Comparison of ENCODE assay signal across 10 cellular contexts in the genomic region with DNA sequence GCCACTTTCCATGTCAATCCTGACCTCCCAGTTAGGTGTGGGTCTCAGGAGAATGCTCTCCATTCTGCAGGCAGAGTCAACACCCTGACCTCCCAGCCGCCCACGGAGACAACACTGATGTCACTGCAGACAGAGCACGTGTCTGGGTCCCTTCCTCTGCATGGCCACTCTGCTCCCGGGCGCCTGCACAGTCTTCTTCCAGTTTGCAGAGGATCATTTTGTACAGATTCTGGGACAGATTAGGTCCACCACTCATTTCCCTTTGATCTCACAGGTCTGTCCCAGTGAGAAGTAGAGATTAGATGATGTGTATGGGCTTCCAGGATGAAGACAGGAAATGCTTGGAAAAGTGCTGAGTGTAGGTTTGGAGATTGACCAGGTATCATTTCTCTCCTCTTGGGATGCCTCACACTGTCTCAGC. TPM values are rescaled to one million over a fixed set of nuclear protein-coding genes. Genes with fewer than 3 reads are reported as not detected.
DNase-seq lines count a peak whose midpoint lies in the region; ATAC-seq, FAIRE-seq and TF ChIP-seq lines count a peak whose summit lies in the region.
"Had no signal": no experiment of that assay in that cellular context is flagged by ENCODE, and none has a peak within 500 bp of the region (broad histone marks: within the 10 kb centered on the region; RNA-seq: fewer than 3 reads in every experiment).

No MANE protein-coding gene starts in this region.

- TF ChIP-seq CTCF in bronchial epithelial cell (IDR thresholded peaks at IDR 0.05; ENCODE audit: insufficient read depth, low read length, severe bottlenecking) = no peak
- TF ChIP-seq CTCF in HepG2 (CRISPR knock-in tag; IDR thresholded peaks at IDR 0.05) = no peak
- TF ChIP-seq CTCF in testis (IDR thresholded peaks at IDR 0.05) = no peak

- CTCF ChIA-PET in HepG2 (lab: Yijun Ruan, JAX; ENCODE audit: low intra/inter-chr PET ratio, low total read pairs) = no interaction called here

- TF ChIP-seq EP300 in HepG2 (IDR thresholded peaks at IDR 0.05; ENCODE audit: low read depth in 2 of 2, low read length in 2 of 2) (peak in 1 of 2 experiments; percentile 57; a peak in 1 of 4 replicates), HepG2 (CRISPR knock-in tag; IDR thresholded peaks at IDR 0.05; ENCODE audit: borderline replicate concordance) (peak; percentile 58; the same call in 1 of the 2 replicates)

- peak overlapping the region; percentile 82 for H3K9ac ChIP-seq in HepG2 (ENCODE audit: insufficient read depth, low read depth, low read length)

- no peaks in the 10 kb centered on the region for H3K36me3 Mint-ChIP-seq in T-helper 2 cell treated with Interferon-gamma antibody and Interleukin-4, amounts not matched to agents 5 μg/mL and 100 μg/mL, for 36 hours (ENCODE audit: low read depth)

- POLR2A ChIA-PET in HepG2 (lab: Yijun Ruan, JAX) = interaction anchor here (0.6 to 3.5 kb wide), 16 partner anchors 8 to 257 kb away, joined by 3 to 28 read pairs (median 6); partner anchors contain the start of genes MYBPHL, PSMA5, PSRC1 and SARS1

- H3K27me3 ChIP-seq in bronchial epithelial cell (ENCODE audit: control insufficient read depth, insufficient read depth, low read length) (no peaks in the 10 kb centered on the region), HepG2 (ENCODE audit: control insufficient read depth in 1 of 2, insufficient read depth in 2 of 2, low read length in 2 of 2) (no peaks in the 10 kb centered on the region), testis (no peaks in the 10 kb centered on the region)

- H4K20me1 ChIP-seq in HepG2 (ENCODE audit: insufficient read depth, low read length) = no peaks in the 10 kb centered on the region

- no peak overlapping the region for H2AFZ ChIP-seq in HepG2 (ENCODE audit: low read length)

- peak; percentile 20 for DNase-seq in T-helper 2 cell treated with Interferon-gamma antibody and Interleukin-4, amounts not matched to agents 5 μg/mL and 100 μg/mL, for 36 hours (ENCODE audit: low spot score)
- DNase-seq in T-helper 2 cell = no peak
- peak; percentile 46 for DNase-seq in bronchial epithelial cell (ENCODE audit: low read depth)
- DNase-seq in HepG2 (ENCODE audit: low spot score) = peak; percentile 79
- peak; percentile 84 for DNase-seq in testis
- no peak for DNase-seq in NCI-H510A (lab: John Stamatoyannopoulos, UW)
- no peak for DNase-seq in NCI-H2196 treated with DMSO at 0.1 percent for 48 hours (lab: John Stamatoyannopoulos, UW; ENCODE audit: unreplicated experiment)
- DNase-seq in GOT3 (lab: John Stamatoyannopoulos, UW) = no peak
- DNase-seq: activated CD4-positive, alpha-beta T cell treated with anti-CD3 and anti-CD28 coated beads for 1 hour; Karpas-422 had no signal

- no peak for TF ChIP-seq RAD21 in HepG2 (CRISPR knock-in tag; IDR thresholded peaks at IDR 0.05)

- WGBS in HepG2 (ENCODE audit: low lambda C conversion rate) = 1% methylated on average over 5 of the region's 5 CpGs
- 25 to 30% methylated on average over 4 to 5 of the region's 5 CpGs for WGBS in testis, 2 donors

- ATAC-seq in HepG2 = peak; percentile 66

- intact Hi-C loops in HepG2 (cut with micrococcal nuclease; ENCODE audit: unreplicated experiment) (loop anchor here (1.0 kb wide), 2 partner anchors 15 to 47 kb away; partner anchors contain the start of gene PSRC1), testis (cut with DNase I; ENCODE audit: low total_unique reads) (no loop called here)

- no peak overlapping the region for H3K27ac Mint-ChIP-seq in T-helper 2 cell treated with Interferon-gamma antibody and Interleukin-4, amounts not matched to agents 5 μg/mL and 100 μg/mL, for 36 hours

- no peak overlapping the region for H3K4me3 Mint-ChIP-seq in T-helper 2 cell treated with Interferon-gamma antibody and Interleukin-4, amounts not matched to agents 5 μg/mL and 100 μg/mL, for 36 hours

- H3K4me2 ChIP-seq in HepG2 (ENCODE audit: low read depth, low read length) = peak overlapping the region; percentile 84

- no peaks in the 10 kb centered on the region for H3K36me3 ChIP-seq in bronchial epithelial cell (ENCODE audit: control insufficient read depth, insufficient read depth, low read length)
- H3K36me3 ChIP-seq in HepG2 (replicated peaks in 1 of 2; ENCODE audit: control insufficient read depth in 1 of 2, insufficient read depth in 2 of 2, low read length in 2 of 2) = no peaks in the 10 kb centered on the region
- H3K36me3 ChIP-seq in testis (ENCODE audit: low read depth, missing control alignments) = no peaks in the 10 kb centered on the region

- H3K9me3 ChIP-seq in HepG2 (ENCODE audit: low read length) = no peaks in the 10 kb centered on the region
- H3K9me3 ChIP-seq in testis = no peaks in the 10 kb centered on the region

- H3K27ac ChIP-seq in HepG2 (ENCODE audit: extremely low read length, insufficient read depth, low read length) = peak overlapping the region; percentile 96
- H3K27ac ChIP-seq in testis = peak overlapping the region; percentile 87 to 89

- no peak overlapping the region for H3K4me3 ChIP-seq in bronchial epithelial cell (ENCODE audit: low read depth, low read length)
- H3K4me3 ChIP-seq in HepG2 (replicated peaks in 1 of 3; ENCODE audit: insufficient read depth in 1 of 3, low read depth in 2 of 3, low read length in 3 of 3) = peak overlapping the region in 2 of 3 experiments; percentile 6 to 65; a peak in 1 of 6 replicates
- H3K4me3 ChIP-seq in testis = no peak overlapping the region

- H3K4me1 Mint-ChIP-seq in T-helper 2 cell treated with Interferon-gamma antibody and Interleukin-4, amounts not matched to agents 5 μg/mL and 100 μg/mL, for 36 hours (ENCODE audit: low read depth) = peaks cover 5% of the 10 kb centered on the region

- in situ Hi-C loops in HepG2 (cut with HindIII; ENCODE audit: extremely low pct_ligation_motif_present, low pct_unique_long_range_greater_than_20kb) = no loop called here

- no peaks in the 10 kb centered on the region for H3K79me2 ChIP-seq in HepG2 (ENCODE audit: insufficient read depth, low read length)

- H3K27me3 Mint-ChIP-seq in T-helper 2 cell treated with Interferon-gamma antibody and Interleukin-4, amounts not matched to agents 5 μg/mL and 100 μg/mL, for 36 hours (ENCODE audit: low read depth) = peaks cover 25% of the 10 kb centered on the region

- BruUV-seq in HepG2 (replicated peaks; lab: Mats Ljungman, UMichigan) = TSS peak; percentile 90

- H3K9me3 Mint-ChIP-seq in T-helper 2 cell treated with Interferon-gamma antibody and Interleukin-4, amounts not matched to agents 5 μg/mL and 100 μg/mL, for 36 hours = no peaks in the 10 kb centered on the region

- peak; percentile 43 for FAIRE-seq in bronchial epithelial cell (lab: Jason Lieb, UNC)
- FAIRE-seq in HepG2 (lab: Jason Lieb, UNC) = no peak

- H3K4me1 ChIP-seq in HepG2 (ENCODE audit: insufficient read depth, low read length) (peaks cover 51% of the 10 kb centered on the region), testis (peaks cover 43% of the 10 kb centered on the region)

- peak in 1 of 2 experiments; percentile 48; a peak in 1 of 4 replicates for TF ChIP-seq POLR2A in HepG2 (IDR thresholded peaks at IDR 0.05; ENCODE audit: insufficient read depth in 1 of 2, low read depth in 2 of 2, low read length in 2 of 2)
- no peak for TF ChIP-seq POLR2A in testis (IDR thresholded peaks at IDR 0.05)

RNA-seq across cellular contexts. Expression of gene MYBPHL, which starts 8.1 kb away (rescaled TPM):
- total RNA-seq in bronchial epithelial cell = 0.26 TPM in 1 of 2 replicates, not detected in the other
- 3.8 and 5.7 TPM in 2 replicates for total RNA-seq in HepG2 (2016; rRNA removed; fragmentation: Illumina TruSeq; extraction: Trizol)
- 3.1 and 3.6 TPM in 2 replicates for total RNA-seq in HepG2 (2016; cell fraction: cytosol; rRNA removed; fragmentation: Illumina TruSeq; extraction: Trizol; ENCODE audit: low read depth)
- total RNA-seq in HepG2 (2016; cell fraction: insoluble cytoplasmic fraction; rRNA removed; fragmentation: Illumina TruSeq; extraction: Trizol) = 2.8 and 5.0 TPM in 2 replicates
- 3.2 and 3.4 TPM in 2 replicates for total RNA-seq in HepG2 (2016; cell fraction: membrane; rRNA removed; fragmentation: Illumina TruSeq; extraction: Trizol)
- 2.4 and 2.6 TPM in 2 replicates for total RNA-seq in HepG2 (2016; cell fraction: nucleus; rRNA removed; fragmentation: Illumina TruSeq; extraction: Trizol)
- 3.7 and 6.1 TPM in 2 replicates for polyA plus RNA-seq in HepG2 (2011; rRNA removed)
- polyA plus RNA-seq in HepG2 (2011; cell fraction: cytosol; rRNA removed) = 4.3 and 4.4 TPM in 2 replicates
- 6.0 and 7.0 TPM in 2 replicates for polyA plus RNA-seq in HepG2 (2011; cell fraction: nucleus; rRNA removed)
- polyA plus RNA-seq in HepG2 (2012) = 2.5 and 2.7 TPM in 2 replicates
- 2.2 TPM in 2 replicates for polyA plus RNA-seq in HepG2 (2016; cell fraction: cytosol; fragmentation: Illumina TruSeq; extraction: Trizol; ENCODE audit: low read depth)
- polyA plus RNA-seq in HepG2 (2016; cell fraction: insoluble cytoplasmic fraction; fragmentation: Illumina TruSeq; extraction: Trizol; ENCODE audit: low read depth) = 4.9 and 5.8 TPM in 2 replicates
- 2.6 and 2.9 TPM in 2 replicates for polyA plus RNA-seq in HepG2 (2016; cell fraction: membrane; fragmentation: Illumina TruSeq; extraction: Trizol; ENCODE audit: low read depth)
- 4.3 and 5.1 TPM in 2 replicates for polyA plus RNA-seq in HepG2 (2016; cell fraction: nucleus; fragmentation: Illumina TruSeq; extraction: Trizol; ENCODE audit: insufficient read depth, low read depth)
- 0.30 and 3.0 TPM in 2 replicates for polyA minus RNA-seq in HepG2 (2011; rRNA and poly(A)+ RNA removed; ENCODE audit: low replicate concordance)
- polyA minus RNA-seq in HepG2 (2011; cell fraction: cytosol; rRNA and poly(A)+ RNA removed) = 1.1 and 1.3 TPM in 2 replicates
- polyA minus RNA-seq in HepG2 (2011; cell fraction: nucleus; rRNA and poly(A)+ RNA removed) = 2.3 and 2.9 TPM in 2 replicates
- under 1 TPM in 1 of 2 donors, not detected in 1; 0.99 TPM for total RNA-seq in testis
- polyA plus RNA-seq in testis (ENCODE audit: insufficient read depth, low read depth, low replicate concordance) = 1.5 TPM

RNA-seq across cellular contexts. Expression of gene PSRC1, which starts 15.7 kb away (rescaled TPM):
- total RNA-seq in bronchial epithelial cell (1.1 and 1.8 TPM in 2 replicates), HepG2 (2016; rRNA removed; fragmentation: Illumina TruSeq; extraction: Trizol) (26.5 and 28.6 TPM in 2 replicates), testis (10 to 100 TPM; 34.0 to 48.9 TPM)
- total RNA-seq in HepG2 (2016; cell fraction: cytosol; rRNA removed; fragmentation: Illumina TruSeq; extraction: Trizol; ENCODE audit: low read depth) = 15.7 and 18.2 TPM in 2 replicates
- total RNA-seq in HepG2 (2016; cell fraction: insoluble cytoplasmic fraction; rRNA removed; fragmentation: Illumina TruSeq; extraction: Trizol) = 23.7 and 27.5 TPM in 2 replicates
- 24.4 and 25.4 TPM in 2 replicates for total RNA-seq in HepG2 (2016; cell fraction: membrane; rRNA removed; fragmentation: Illumina TruSeq; extraction: Trizol)
- 23.6 and 27.9 TPM in 2 replicates for total RNA-seq in HepG2 (2016; cell fraction: nucleus; rRNA removed; fragmentation: Illumina TruSeq; extraction: Trizol)
- polyA plus RNA-seq in HepG2 (2011; rRNA removed) (23.9 and 30.3 TPM in 2 replicates), testis (ENCODE audit: insufficient read depth, low read depth, low replicate concordance) (24.0 TPM)
- polyA plus RNA-seq in HepG2 (2011; cell fraction: cytosol; rRNA removed) = 11.8 and 18.1 TPM in 2 replicates
- 104 and 135 TPM in 2 replicates for polyA plus RNA-seq in HepG2 (2011; cell fraction: nucleus; rRNA removed)
- polyA plus RNA-seq in HepG2 (2012) = 12.2 and 19.3 TPM in 2 replicates
- polyA plus RNA-seq in HepG2 (2016; cell fraction: cytosol; fragmentation: Illumina TruSeq; extraction: Trizol; ENCODE audit: low read depth) = 13.9 and 14.3 TPM in 2 replicates
- 37.5 and 41.0 TPM in 2 replicates for polyA plus RNA-seq in HepG2 (2016; cell fraction: insoluble cytoplasmic fraction; fragmentation: Illumina TruSeq; extraction: Trizol; ENCODE audit: low read depth)
- 24.3 and 27.2 TPM in 2 replicates for polyA plus RNA-seq in HepG2 (2016; cell fraction: membrane; fragmentation: Illumina TruSeq; extraction: Trizol; ENCODE audit: low read depth)
- 82.1 and 85.7 TPM in 2 replicates for polyA plus RNA-seq in HepG2 (2016; cell fraction: nucleus; fragmentation: Illumina TruSeq; extraction: Trizol; ENCODE audit: insufficient read depth, low read depth)
- 12.7 and 26.2 TPM in 2 replicates for polyA minus RNA-seq in HepG2 (2011; rRNA and poly(A)+ RNA removed; ENCODE audit: low replicate concordance)
- 7.7 and 12.2 TPM in 2 replicates for polyA minus RNA-seq in HepG2 (2011; cell fraction: cytosol; rRNA and poly(A)+ RNA removed)
- polyA minus RNA-seq in HepG2 (2011; cell fraction: nucleus; rRNA and poly(A)+ RNA removed) = 12.3 and 21.4 TPM in 2 replicates

RNA-seq across cellular contexts. Expression of gene CELSR2, which starts 49.3 kb away (rescaled TPM):
- total RNA-seq in bronchial epithelial cell (9.2 and 30.6 TPM in 2 replicates), HepG2 (2016; rRNA removed; fragmentation: Illumina TruSeq; extraction: Trizol) (3.1 and 4.0 TPM in 2 replicates), testis (100 to 1,000 TPM; 107 to 140 TPM)
- 1.9 and 2.7 TPM in 2 replicates for total RNA-seq in HepG2 (2016; cell fraction: cytosol; rRNA removed; fragmentation: Illumina TruSeq; extraction: Trizol; ENCODE audit: low read depth)
- total RNA-seq in HepG2 (2016; cell fraction: insoluble cytoplasmic fraction; rRNA removed; fragmentation: Illumina TruSeq; extraction: Trizol) = 2.4 and 4.3 TPM in 2 replicates
- 1.9 and 2.3 TPM in 2 replicates for total RNA-seq in HepG2 (2016; cell fraction: membrane; rRNA removed; fragmentation: Illumina TruSeq; extraction: Trizol)
- 7.6 and 9.5 TPM in 2 replicates for total RNA-seq in HepG2 (2016; cell fraction: nucleus; rRNA removed; fragmentation: Illumina TruSeq; extraction: Trizol)
- polyA plus RNA-seq in HepG2 (2011; rRNA removed) (6.6 and 7.8 TPM in 2 replicates), testis (ENCODE audit: insufficient read depth, low read depth, low replicate concordance) (59.6 TPM)
- 3.6 and 4.4 TPM in 2 replicates for polyA plus RNA-seq in HepG2 (2011; cell fraction: cytosol; rRNA removed)
- polyA plus RNA-seq in HepG2 (2011; cell fraction: nucleus; rRNA removed) = 23.5 and 27.3 TPM in 2 replicates
- polyA plus RNA-seq in HepG2 (2012) = 5.9 and 7.3 TPM in 2 replicates
- 0.35 and 0.41 TPM in 2 replicates for polyA plus RNA-seq in HepG2 (2016; cell fraction: cytosol; fragmentation: Illumina TruSeq; extraction: Trizol; ENCODE audit: low read depth)
- 2.4 and 3.9 TPM in 2 replicates for polyA plus RNA-seq in HepG2 (2016; cell fraction: insoluble cytoplasmic fraction; fragmentation: Illumina TruSeq; extraction: Trizol; ENCODE audit: low read depth)
- 0.68 TPM in 2 replicates for polyA plus RNA-seq in HepG2 (2016; cell fraction: membrane; fragmentation: Illumina TruSeq; extraction: Trizol; ENCODE audit: low read depth)
- polyA plus RNA-seq in HepG2 (2016; cell fraction: nucleus; fragmentation: Illumina TruSeq; extraction: Trizol; ENCODE audit: insufficient read depth, low read depth) = 18.1 and 20.4 TPM in 2 replicates
- polyA minus RNA-seq in HepG2 (2011; rRNA and poly(A)+ RNA removed; ENCODE audit: low replicate concordance) = 25.8 and 30.0 TPM in 2 replicates
- polyA minus RNA-seq in HepG2 (2011; cell fraction: cytosol; rRNA and poly(A)+ RNA removed) = 7.9 and 9.1 TPM in 2 replicates
- 13.4 and 15.3 TPM in 2 replicates for polyA minus RNA-seq in HepG2 (2011; cell fraction: nucleus; rRNA and poly(A)+ RNA removed)

Comparison
In these comparisons a context has a peak if more than half of its experiments do, and no peak if none do; other contexts are left out.
1. DNase-seq: peak in T-helper 2 cell treated with Interferon-gamma antibody and Interleukin-4, amounts not matched to agents 5 μg/mL and 100 μg/mL, for 36 hours (single experiment), bronchial epithelial cell (single experiment), HepG2 (single experiment) and testis (single experiment); none in T-helper 2 cell (0 of 5), NCI-H510A (single experiment), NCI-H2196 treated with DMSO at 0.1 percent for 48 hours (single experiment) and GOT3 (single experiment).
2. H3K4me3 ChIP-seq: peak in HepG2 (2 of 3); none in bronchial epithelial cell (single experiment) and testis (0 of 2).